In genomic region chr2:64819371-64819770, GRCh38 we compare ENCODE assay signal across 10 cellular contexts.
DNase-seq lines count a peak whose midpoint lies in the region; ATAC-seq and TF ChIP-seq lines count a peak whose summit lies in the region.
"Had no signal": no experiment of that assay in that cellular context is flagged by ENCODE, and none has a peak within 500 bp of the region (broad histone marks: within the 10 kb centered on the region; RNA-seq: fewer than 3 reads in every experiment).

No MANE protein-coding gene starts in this region.

- peaks cover 23% of the 10 kb centered on the region for H3K4me1 Mint-ChIP-seq in activated naive CD4-positive, alpha-beta T cell treated with anti-CD3 and anti-CD28 coated beads, Interleukin-2, amount 50 U/mL, for 24 hours

- DNase-seq in activated naive CD4-positive, alpha-beta T cell treated with anti-CD3 and anti-CD28 coated beads, Interleukin-2, amount 50 U/mL, for 16 hours: no peak
- no peak for DNase-seq in effector memory CD4-positive, alpha-beta T cell
- DNase-seq in upper lobe of left lung: no peak
- no peak for DNase-seq in NCI-H526 treated with DMSO at 0.1 percent for 48 hours (lab: John Stamatoyannopoulos, UW)
- DNase-seq in uterus: no peak
- DNase-seq: NCI-H1436, SJCRH30 had no signal

- no peaks in the 10 kb centered on the region for H3K36me3 ChIP-seq in effector memory CD4-positive, alpha-beta T cell (ENCODE audit: control insufficient read depth, insufficient read depth, low read length)
- no peaks in the 10 kb centered on the region for H3K36me3 ChIP-seq in upper lobe of left lung
- no peaks in the 10 kb centered on the region for H3K36me3 ChIP-seq in uterus
- H3K36me3 ChIP-seq: SJCRH30 had no signal

- H3K27ac Mint-ChIP-seq in activated naive CD4-positive, alpha-beta T cell treated with anti-CD3 and anti-CD28 coated beads, Interleukin-2, amount 50 U/mL, for 24 hours: peak overlapping the region; percentile 96

- H3K27me3 Mint-ChIP-seq in activated naive CD4-positive, alpha-beta T cell treated with anti-CD3 and anti-CD28 coated beads, Interleukin-2, amount 50 U/mL, for 24 hours: no peaks in the 10 kb centered on the region

- intact Hi-C loops in uterus (cut with DNase I; ENCODE audit: low total_unique reads): no loop called here

- ATAC-seq in HG03342 (IDR thresholded peaks at IDR 0.05; ENCODE audit: unreplicated experiment) (peak; percentile 7), upper lobe of left lung (ENCODE audit: low FRiP score in 2 of 2) (peak in 1 of 2 donors; percentile 66), GM19324 (IDR thresholded peaks at IDR 0.05; ENCODE audit: low FRiP score, unreplicated experiment) (no peak)

- H3K27me3 ChIP-seq in effector memory CD4-positive, alpha-beta T cell (replicated peaks; ENCODE audit: control insufficient read depth, insufficient read depth, low read length, poor library complexity, severe bottlenecking): no peaks in the 10 kb centered on the region
- no peaks in the 10 kb centered on the region for H3K27me3 ChIP-seq in upper lobe of left lung
- H3K27me3 ChIP-seq in uterus: no peaks in the 10 kb centered on the region

- no peaks in the 10 kb centered on the region for H3K9me3 Mint-ChIP-seq in activated naive CD4-positive, alpha-beta T cell treated with anti-CD3 and anti-CD28 coated beads, Interleukin-2, amount 50 U/mL, for 24 hours

- H3K27ac ChIP-seq in effector memory CD4-positive, alpha-beta T cell (ENCODE audit: insufficient read depth, low read length, poor library complexity, severe bottlenecking): peak overlapping the region; percentile 15
- peak overlapping the region; percentile 16 to 68 (median 49) for H3K27ac ChIP-seq in upper lobe of left lung
- H3K27ac ChIP-seq in uterus: no peak overlapping the region
- H3K27ac ChIP-seq: SJCRH30 had no signal

- peak overlapping the region; percentile 20 for H3K4me3 ChIP-seq in effector memory CD4-positive, alpha-beta T cell (ENCODE audit: insufficient read depth, low read depth, low read length, poor library complexity, severe bottlenecking)
- no peak overlapping the region for H3K4me3 ChIP-seq in upper lobe of left lung
- no peak overlapping the region for H3K4me3 ChIP-seq in uterus
- H3K4me3 ChIP-seq: SJCRH30 had no signal

- TF ChIP-seq EP300 in upper lobe of left lung (IDR thresholded peaks at IDR 0.05): no peak

- H3K4me1 ChIP-seq in effector memory CD4-positive, alpha-beta T cell (ENCODE audit: control insufficient read depth, insufficient read depth, low read length, poor library complexity, severe bottlenecking): peaks cover 8% of the 10 kb centered on the region
- H3K4me1 ChIP-seq in upper lobe of left lung: peaks cover 0 to 7% (median 2%) of the 10 kb centered on the region in 4 donors
- H3K4me1 ChIP-seq in uterus: no peaks in the 10 kb centered on the region
- H3K4me1 ChIP-seq: SJCRH30 had no signal

- 73 to 76% methylated on average over 2 of the region's 2 CpGs for WGBS in upper lobe of left lung, 2 donors

- TF ChIP-seq POLR2A in upper lobe of left lung (IDR thresholded peaks at IDR 0.05) (no peak), uterus (IDR thresholded peaks at IDR 0.05) (no peak)

- no peaks in the 10 kb centered on the region for H3K9me3 ChIP-seq in effector memory CD4-positive, alpha-beta T cell (ENCODE audit: control insufficient read depth, low read length)
- H3K9me3 ChIP-seq in upper lobe of left lung: no peaks in the 10 kb centered on the region
- no peaks in the 10 kb centered on the region for H3K9me3 ChIP-seq in uterus
- H3K9me3 ChIP-seq: SJCRH30 had no signal

- H3K36me3 Mint-ChIP-seq in activated naive CD4-positive, alpha-beta T cell treated with anti-CD3 and anti-CD28 coated beads, Interleukin-2, amount 50 U/mL, for 24 hours: no peaks in the 10 kb centered on the region

- TF ChIP-seq CTCF in upper lobe of left lung (IDR thresholded peaks at IDR 0.05) (no peak), uterus (IDR thresholded peaks at IDR 0.05) (no peak)

- H3K4me3 Mint-ChIP-seq in activated naive CD4-positive, alpha-beta T cell treated with anti-CD3 and anti-CD28 coated beads, Interleukin-2, amount 50 U/mL, for 24 hours: peak overlapping the region; percentile 53

Comparison
In these comparisons a context has a peak if more than half of its experiments do, and no peak if none do; other contexts are left out.
1. H3K27ac ChIP-seq: peak in effector memory CD4-positive, alpha-beta T cell (single experiment) and upper lobe of left lung (4 of 4); none in uterus (0 of 2).